ENCODE assay signal across 7 cellular contexts in the genomic region with DNA sequence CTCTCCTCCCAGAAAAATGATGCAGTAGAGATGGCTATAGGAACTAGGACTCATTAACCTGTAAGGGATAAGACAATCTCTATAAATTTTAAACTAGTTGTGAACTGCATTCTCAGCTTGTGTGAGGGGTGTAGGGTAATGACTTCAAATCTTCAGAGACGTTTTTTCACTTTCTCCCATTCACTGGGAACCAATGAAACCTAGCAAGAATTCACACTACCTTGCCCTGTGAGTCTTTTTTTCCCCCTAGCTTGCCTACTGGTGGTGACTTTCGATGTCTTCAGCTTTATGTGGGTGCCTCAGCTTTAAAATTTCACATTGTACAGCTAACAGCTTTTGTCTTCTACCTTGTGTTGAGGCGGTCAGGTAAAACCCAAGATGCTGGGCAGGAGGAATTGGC.
"Had no signal": no experiment of that assay in that cellular context is flagged by ENCODE, and none has a peak within 500 bp of the region (broad histone marks: within the 10 kb centered on the region; RNA-seq: fewer than 3 reads in every experiment).

No MANE protein-coding gene starts in this region.

- DNase-seq: GOT3, H7, HFFc6, IMR-90, KG1 had no signal

- H3K4me3 Mint-ChIP-seq: HFFc6 had no signal

- H3K27ac Mint-ChIP-seq: HFFc6 had no signal

- ATAC-seq: HCT116, K562 had no signal
